ENCODE assay signal across 8 cellular contexts in genomic region chr3:127629462-127630403, GRCh38. TPM values are rescaled to one million over a fixed set of nuclear protein-coding genes. Genes with fewer than 3 reads are reported as not detected.
DNase-seq lines count a peak whose midpoint lies in the region; ATAC-seq and TF ChIP-seq lines count a peak whose summit lies in the region.

No MANE protein-coding gene starts in this region.

- DNase-seq in MG63 (no peak), osteoblast (ENCODE audit: insufficient read length, low spot score, missing footprints) (peak; percentile 11), T1000 (lab: John Stamatoyannopoulos, UW) (no peak)
- DNase-seq in activated CD8-positive, alpha-beta T cell treated with anti-CD3 and anti-CD28 coated beads, Interleukin-2, amount 10 ng/mL, durations not matched to agents 7 days and 5 days = no peak

- peak overlapping the region; percentile 22 for H2AFZ ChIP-seq in osteoblast (ENCODE audit: low read length)

- H3K4me3 Mint-ChIP-seq in activated CD8-positive, alpha-beta T cell treated with anti-CD3 and anti-CD28 coated beads, Interleukin-2, amount 10 ng/mL, durations not matched to agents 7 days and 5 days = peak overlapping the region; percentile 64

- no peak overlapping the region for H3K27ac ChIP-seq in osteoblast (ENCODE audit: low read depth, low read length)

- H3K4me3 ChIP-seq in MG63 = peak overlapping the region; percentile 60
- H3K4me3 ChIP-seq in osteoblast (ENCODE audit: insufficient read depth, low read length) = peak overlapping the region; percentile 61

- POLR2A ChIA-PET in activated CD8-positive, alpha-beta T cell treated with anti-CD3 and anti-CD28 coated beads, Interleukin-2, amount 10 ng/mL, durations not matched to agents 7 days and 5 days (lab: Charles Lee) = interaction anchor here (1.4 kb wide), 1 partner anchor 32 kb away, joined by 3 read pairs; the partner anchor contains the start of gene MCM2

- H3K9me3 ChIP-seq in ES-I3 (ENCODE audit: control insufficient read depth, insufficient read depth, low read length) = peaks cover 6% of the 10 kb centered on the region; the same call in 1 of the 2 replicates
- no peaks in the 10 kb centered on the region for H3K9me3 ChIP-seq in MG63
- H3K9me3 ChIP-seq in osteoblast (ENCODE audit: low read depth, low read length) = no peaks in the 10 kb centered on the region

- no peak overlapping the region for H3K27ac Mint-ChIP-seq in activated CD8-positive, alpha-beta T cell treated with anti-CD3 and anti-CD28 coated beads, Interleukin-2, amount 10 ng/mL, durations not matched to agents 7 days and 5 days

- peaks cover 39% of the 10 kb centered on the region for H3K4me1 Mint-ChIP-seq in activated CD8-positive, alpha-beta T cell treated with anti-CD3 and anti-CD28 coated beads, Interleukin-2, amount 10 ng/mL, durations not matched to agents 7 days and 5 days (ENCODE audit: low read depth)

- peak overlapping the region; percentile 72 for H3K4me2 ChIP-seq in osteoblast (ENCODE audit: insufficient read depth, low read length)

- H4K20me1 ChIP-seq in osteoblast (ENCODE audit: insufficient read depth, low read length) = no peaks in the 10 kb centered on the region

- no peaks in the 10 kb centered on the region for H3K79me2 ChIP-seq in osteoblast (ENCODE audit: insufficient read depth, low read length)

- H3K9me3 Mint-ChIP-seq in activated CD8-positive, alpha-beta T cell treated with anti-CD3 and anti-CD28 coated beads, Interleukin-2, amount 10 ng/mL, durations not matched to agents 7 days and 5 days (ENCODE audit: insufficient read depth) = no peaks in the 10 kb centered on the region

- CTCF ChIA-PET in activated CD8-positive, alpha-beta T cell treated with anti-CD3 and anti-CD28 coated beads, Interleukin-2, amount 10 ng/mL, durations not matched to agents 7 days and 5 days (lab: Charles Lee) = no interaction called here

- H3K27me3 ChIP-seq in MG63 (no peaks in the 10 kb centered on the region), osteoblast (ENCODE audit: insufficient read depth, low read length) (peaks cover 64% of the 10 kb centered on the region)

- H3K36me3 ChIP-seq in ES-I3 (ENCODE audit: insufficient read depth, low read length) (no peaks in the 10 kb centered on the region), MG63 (no peaks in the 10 kb centered on the region), osteoblast (ENCODE audit: insufficient read depth, low read length) (no peaks in the 10 kb centered on the region)

- H3K36me3 Mint-ChIP-seq in activated CD8-positive, alpha-beta T cell treated with anti-CD3 and anti-CD28 coated beads, Interleukin-2, amount 10 ng/mL, durations not matched to agents 7 days and 5 days (ENCODE audit: low read depth) = peaks cover 10% of the 10 kb centered on the region

- peak overlapping the region; percentile 63; the same call in 1 of the 2 replicates for H3K9ac ChIP-seq in ES-I3 (ENCODE audit: low read depth, low read length)

- no peak for TF ChIP-seq CTCF in osteoblast (IDR thresholded peaks at IDR 0.05; ENCODE audit: extremely low read depth, low read depth, low read length)

- H3K4me1 ChIP-seq in ES-I3 (ENCODE audit: insufficient read depth, low read length) (no peaks in the 10 kb centered on the region; the same call in 1 of the 2 replicates), osteoblast (ENCODE audit: insufficient read depth, low read length) (peaks cover 2% of the 10 kb centered on the region)

- H3K27me3 Mint-ChIP-seq in activated CD8-positive, alpha-beta T cell treated with anti-CD3 and anti-CD28 coated beads, Interleukin-2, amount 10 ng/mL, durations not matched to agents 7 days and 5 days (ENCODE audit: low read depth) = peaks cover 62% of the 10 kb centered on the region

- peak; percentile 34 for ATAC-seq in activated CD8-positive, alpha-beta T cell treated with anti-CD3 and anti-CD28 coated beads, Interleukin-2, amount 10 ng/mL, durations not matched to agents 7 days and 5 days
- ATAC-seq in esophagus mucosa (peak; percentile 67), GM21825 (IDR thresholded peaks at IDR 0.05; ENCODE audit: unreplicated experiment) (no peak), HG03159 (IDR thresholded peaks at IDR 0.05; ENCODE audit: unreplicated experiment) (no peak)

RNA-seq across cellular contexts. Expression of gene PODXL2, which starts 0.7 kb away (rescaled TPM):
- 70.4 and 84.7 TPM in 2 replicates for total RNA-seq in MG63 (2014; rRNA removed; shearing (Covaris generic); ENCODE audit: low replicate concordance)
- total RNA-seq in activated CD8-positive, alpha-beta T cell treated with anti-CD3 and anti-CD28 coated beads, Interleukin-2, amount 10 ng/mL, durations not matched to agents 7 days and 5 days = 1 to 10 TPM; 1.3 to 1.7 TPM
- 2.7 TPM for total RNA-seq in esophagus mucosa
- total RNA-seq in osteoblast = 0.36 and 0.59 TPM in 2 replicates

RNA-seq across cellular contexts. Expression of gene MCM2, which starts 31.5 kb away (rescaled TPM):
- total RNA-seq in MG63 (2014; rRNA removed; shearing (Covaris generic); ENCODE audit: low replicate concordance) = 152 and 177 TPM in 2 replicates
- 100 to 1,000 TPM; 185 to 188 TPM for total RNA-seq in activated CD8-positive, alpha-beta T cell treated with anti-CD3 and anti-CD28 coated beads, Interleukin-2, amount 10 ng/mL, durations not matched to agents 7 days and 5 days
- 20.6 TPM for total RNA-seq in esophagus mucosa
- 14.5 and 15.3 TPM in 2 replicates for total RNA-seq in osteoblast

RNA-seq across cellular contexts. Expression of gene TPRA1, which starts 39.2 kb away (rescaled TPM):
- total RNA-seq in MG63 (2014; rRNA removed; shearing (Covaris generic); ENCODE audit: low replicate concordance) = 80.4 and 91.4 TPM in 2 replicates
- total RNA-seq in activated CD8-positive, alpha-beta T cell treated with anti-CD3 and anti-CD28 coated beads, Interleukin-2, amount 10 ng/mL, durations not matched to agents 7 days and 5 days = 10 to 100 TPM; 27.0 to 27.9 TPM
- total RNA-seq in esophagus mucosa = 15.6 TPM
- 29.5 and 30.4 TPM in 2 replicates for total RNA-seq in osteoblast

RNA-seq across cellular contexts. Expression of gene ABTB1, which starts 43.0 kb away (rescaled TPM):
- 16.0 and 21.0 TPM in 2 replicates for total RNA-seq in MG63 (2014; rRNA removed; shearing (Covaris generic); ENCODE audit: low replicate concordance)
- total RNA-seq in activated CD8-positive, alpha-beta T cell treated with anti-CD3 and anti-CD28 coated beads, Interleukin-2, amount 10 ng/mL, durations not matched to agents 7 days and 5 days = 10 to 100 TPM; 15.6 to 16.5 TPM
- 6.4 TPM for total RNA-seq in esophagus mucosa
- total RNA-seq in osteoblast = 14.7 and 17.7 TPM in 2 replicates

Comparison
In these comparisons a context has a peak if more than half of its experiments do, and no peak if none do; other contexts are left out.
1. ATAC-seq: peak in activated CD8-positive, alpha-beta T cell treated with anti-CD3 and anti-CD28 coated beads, Interleukin-2, amount 10 ng/mL, durations not matched to agents 7 days and 5 days (single experiment) and esophagus mucosa (single experiment); none in GM21825 (single experiment) and HG03159 (single experiment).
2. RNA of gene PODXL2, which starts 0.7 kb away (total RNA-seq): 70.4 to 84.7 TPM in MG63; 2.7 TPM in esophagus mucosa (single experiment), 1.3 to 1.7 TPM in activated CD8-positive, alpha-beta T cell treated with anti-CD3 and anti-CD28 coated beads, Interleukin-2, amount 10 ng/mL, durations not matched to agents 7 days and 5 days and 0.36 to 0.59 TPM in osteoblast; every median in the first group is over 10 times any median in the second.